20 cellular contexts compared by ENCODE assay signal in genomic region chr7:129150199-129150996, GRCh38. TPM values are rescaled to one million over a fixed set of nuclear protein-coding genes. Genes with fewer than 3 reads are reported as not detected.
DNase-seq lines count a peak whose midpoint lies in the region; ATAC-seq and TF ChIP-seq lines count a peak whose summit lies in the region.
"Had no signal": no experiment of that assay in that cellular context is flagged by ENCODE, and none has a peak within 500 bp of the region (broad histone marks: within the 10 kb centered on the region; RNA-seq: fewer than 3 reads in every experiment).

No MANE protein-coding gene starts in this region.

- H3K27ac ChIP-seq in right atrium auricular region = no peak overlapping the region
- peak overlapping the region; percentile 29 for H3K27ac ChIP-seq in SJCRH30
- H3K27ac ChIP-seq: esophagus squamous epithelium, Peyer's patch, vagina had no signal

- H3K27me3 ChIP-seq in right atrium auricular region (no peaks in the 10 kb centered on the region), SJCRH30 (no peaks in the 10 kb centered on the region)
- H3K27me3 ChIP-seq: Peyer's patch, vagina had no signal

- H3K9me3 ChIP-seq in right atrium auricular region = no peaks in the 10 kb centered on the region
- no peaks in the 10 kb centered on the region for H3K9me3 ChIP-seq in SJCRH30 (replicated peaks)
- H3K9me3 ChIP-seq: esophagus squamous epithelium, Peyer's patch, vagina had no signal

- peaks cover 0 to 18% of the 10 kb centered on the region in 2 donors for H3K4me1 ChIP-seq in right atrium auricular region
- H3K4me1 ChIP-seq in SJCRH30 = peaks cover 23% of the 10 kb centered on the region
- H3K4me1 ChIP-seq: Peyer's patch had no signal

- H3K36me3 ChIP-seq in right atrium auricular region (no peaks in the 10 kb centered on the region), SJCRH30 (no peaks in the 10 kb centered on the region; the same call in 1 of the 2 replicates)
- H3K36me3 ChIP-seq: esophagus squamous epithelium, Peyer's patch, vagina had no signal

- H3K4me3 ChIP-seq in right atrium auricular region = no peak overlapping the region
- H3K4me3 ChIP-seq in SJCRH30 = no peak overlapping the region
- H3K4me3 ChIP-seq: esophagus squamous epithelium, Peyer's patch, vagina had no signal

- DNase-seq in Right ventricle myocardium inferior (ENCODE audit: missing footprints) (peak; percentile 64), right atrium auricular region (ENCODE audit: low spot score) (no peak), SJCRH30 (peak; percentile 83 to 91), left cardiac atrium (no peak), GM19240 (ENCODE audit: insufficient read length, low spot score) (no peak)
- DNase-seq in activated T-cell treated with anti-CD3 and anti-CD28 coated beads, Interleukin-2, amount 50 U/mL, for 72 hours = no peak
- DNase-seq: ACHN; activated naive CD4-positive, alpha-beta T cell treated with Interleukin-2 at 50 U/mL for 16 hours; esophagus squamous epithelium; head of caudate nucleus; left colon; NCI-H187; posterior cingulate gyrus; T-cell had no signal

- peaks cover 84% of the 10 kb centered on the region for H3K4me1 Mint-ChIP-seq in stimulated activated memory B cell treated with anti-CD40 and anti-IgM and Interleukin-4, amounts not matched to agents 10 μg/mL and 1 μg/mL and 100 μg/mL, for 72 hours
- H3K4me1 Mint-ChIP-seq in activated T-cell treated with anti-CD3 and anti-CD28 coated beads, Interleukin-2, amount 50 U/mL, for 72 hours (ENCODE audit: low read depth) = peaks cover 5% of the 10 kb centered on the region

- peak overlapping the region; percentile 95 for H3K27ac Mint-ChIP-seq in stimulated activated memory B cell treated with anti-CD40 and anti-IgM and Interleukin-4, amounts not matched to agents 10 μg/mL and 1 μg/mL and 100 μg/mL, for 72 hours
- H3K27ac Mint-ChIP-seq in activated T-cell treated with anti-CD3 and anti-CD28 coated beads, Interleukin-2, amount 50 U/mL, for 72 hours = no peak overlapping the region
- H3K27ac Mint-ChIP-seq: stimulated activated naive CD8-positive, alpha-beta T cell treated with anti-CD3 and anti-CD28 coated beads, Interleukin-15, Interleukin-2, amounts not matched to agents 100 ng/mL and 50 ng/mL, for 24 hours; T-cell had no signal

- H3K36me3 Mint-ChIP-seq in stimulated activated memory B cell treated with anti-CD40 and anti-IgM and Interleukin-4, amounts not matched to agents 10 μg/mL and 1 μg/mL and 100 μg/mL, for 72 hours = peaks cover 85% of the 10 kb centered on the region
- no peaks in the 10 kb centered on the region for H3K36me3 Mint-ChIP-seq in activated T-cell treated with anti-CD3 and anti-CD28 coated beads, Interleukin-2, amount 50 U/mL, for 72 hours (ENCODE audit: insufficient read depth in 2 of 2)
- H3K36me3 Mint-ChIP-seq: T-cell had no signal

- no peaks in the 10 kb centered on the region for H3K27me3 Mint-ChIP-seq in stimulated activated memory B cell treated with anti-CD40 and anti-IgM and Interleukin-4, amounts not matched to agents 10 μg/mL and 1 μg/mL and 100 μg/mL, for 72 hours
- H3K27me3 Mint-ChIP-seq in activated T-cell treated with anti-CD3 and anti-CD28 coated beads, Interleukin-2, amount 50 U/mL, for 72 hours (ENCODE audit: low read depth) = no peaks in the 10 kb centered on the region

- no peak overlapping the region for H3K4me3 Mint-ChIP-seq in stimulated activated memory B cell treated with anti-CD40 and anti-IgM and Interleukin-4, amounts not matched to agents 10 μg/mL and 1 μg/mL and 100 μg/mL, for 72 hours
- no peak overlapping the region for H3K4me3 Mint-ChIP-seq in activated T-cell treated with anti-CD3 and anti-CD28 coated beads, Interleukin-2, amount 50 U/mL, for 72 hours
- H3K4me3 Mint-ChIP-seq: stimulated activated naive CD8-positive, alpha-beta T cell treated with anti-CD3 and anti-CD28 coated beads, Interleukin-15, Interleukin-2, amounts not matched to agents 100 ng/mL and 50 ng/mL, for 24 hours; T-cell had no signal

- no peaks in the 10 kb centered on the region for H3K9me3 Mint-ChIP-seq in stimulated activated memory B cell treated with anti-CD40 and anti-IgM and Interleukin-4, amounts not matched to agents 10 μg/mL and 1 μg/mL and 100 μg/mL, for 72 hours
- H3K9me3 Mint-ChIP-seq in activated T-cell treated with anti-CD3 and anti-CD28 coated beads, Interleukin-2, amount 50 U/mL, for 72 hours = no peaks in the 10 kb centered on the region
- H3K9me3 Mint-ChIP-seq: stimulated activated naive CD8-positive, alpha-beta T cell treated with anti-CD3 and anti-CD28 coated beads, Interleukin-15, Interleukin-2, amounts not matched to agents 100 ng/mL and 50 ng/mL, for 24 hours; T-cell had no signal

- TF ChIP-seq CTCF in right atrium auricular region (IDR thresholded peaks at IDR 0.05) = no peak

- ATAC-seq in Right ventricle myocardium inferior (peak; percentile 58), left cardiac atrium (peak; percentile 36 to 39), SK-N-SH treated with all-trans-retinoic acid at 6 μM for 48 hours (no peak)
- no peak for ATAC-seq in stimulated activated memory B cell treated with anti-CD40 and anti-IgM and Interleukin-4, amounts not matched to agents 10 μg/mL and 1 μg/mL and 100 μg/mL, for 72 hours
- ATAC-seq in activated T-cell treated with anti-CD3 and anti-CD28 coated beads, Interleukin-2, amount 50 U/mL, for 72 hours (replicated peaks in 1 of 2) = no peak
- ATAC-seq: activated CD4-positive, CD25-positive, alpha-beta regulatory T cell treated with anti-CD3 and anti-CD28 coated beads, Interleukin-2, amount 50 U/mL, for 24 hours; left colon; T-cell had no signal

- intact Hi-C loops in Right ventricle myocardium inferior (cut with DNase I) = no loop called here
- intact Hi-C loops in left cardiac atrium (cut with DNase I) = no loop called here

TF ChIP-seq in SK-N-SH treated with all-trans-retinoic acid at 6 μM for 48 hours, 23 proteins besides CTCF, POLR2A, EP300 and RAD21:
- no peak for TF ChIP-seq SNAI2 (CRISPR knock-in tag; IDR thresholded peaks at IDR 0.05)

RNA-seq across cellular contexts. Expression of gene TSPAN33, which starts 5.9 kb away (rescaled TPM):
- total RNA-seq in Right ventricle myocardium inferior (14.9 TPM), right atrium auricular region (10 to 100 TPM in 1 of 2 donors, 1 to 10 TPM in 1; 9.8 to 11.1 TPM), left cardiac atrium (10 to 100 TPM; 10.9 to 12.3 TPM)
- 47.8 and 49.1 TPM in 2 replicates for total RNA-seq in SJCRH30 (2014; rRNA removed; shearing (Covaris generic))
- total RNA-seq in activated T-cell treated with anti-CD3 and anti-CD28 coated beads, Interleukin-2, amount 50 U/mL, for 72 hours = 10 to 100 TPM; 17.3 to 31.5 TPM

RNA-seq across cellular contexts. Expression of gene SMO, which starts 38.0 kb away (rescaled TPM):
- total RNA-seq in Right ventricle myocardium inferior (4.6 TPM), right atrium auricular region (1 to 10 TPM; 4.7 to 9.9 TPM), left cardiac atrium (1 to 10 TPM; 5.4 to 7.6 TPM)
- total RNA-seq in SJCRH30 (2014; rRNA removed; shearing (Covaris generic)) = 40.5 and 43.2 TPM in 2 replicates
- 1 to 10 TPM in 1 of 2 donors, under 1 TPM in 1; 0.84 to 2.0 TPM for total RNA-seq in activated T-cell treated with anti-CD3 and anti-CD28 coated beads, Interleukin-2, amount 50 U/mL, for 72 hours

Comparison
In these comparisons a context has a peak if more than half of its experiments do, and no peak if none do; other contexts are left out.
1. DNase-seq: peak in Right ventricle myocardium inferior (single experiment) and SJCRH30 (2 of 2); none in right atrium auricular region (single experiment), left cardiac atrium (single experiment), activated T-cell treated with anti-CD3 and anti-CD28 coated beads, Interleukin-2, amount 50 U/mL, for 72 hours (0 of 2) and GM19240 (single experiment).
2. ATAC-seq: peak in Right ventricle myocardium inferior (single experiment) and left cardiac atrium (2 of 2); none in stimulated activated memory B cell treated with anti-CD40 and anti-IgM and Interleukin-4, amounts not matched to agents 10 μg/mL and 1 μg/mL and 100 μg/mL, for 72 hours (single experiment), activated T-cell treated with anti-CD3 and anti-CD28 coated beads, Interleukin-2, amount 50 U/mL, for 72 hours (0 of 2) and SK-N-SH treated with all-trans-retinoic acid at 6 μM for 48 hours (single experiment).